In the genomic region with DNA sequence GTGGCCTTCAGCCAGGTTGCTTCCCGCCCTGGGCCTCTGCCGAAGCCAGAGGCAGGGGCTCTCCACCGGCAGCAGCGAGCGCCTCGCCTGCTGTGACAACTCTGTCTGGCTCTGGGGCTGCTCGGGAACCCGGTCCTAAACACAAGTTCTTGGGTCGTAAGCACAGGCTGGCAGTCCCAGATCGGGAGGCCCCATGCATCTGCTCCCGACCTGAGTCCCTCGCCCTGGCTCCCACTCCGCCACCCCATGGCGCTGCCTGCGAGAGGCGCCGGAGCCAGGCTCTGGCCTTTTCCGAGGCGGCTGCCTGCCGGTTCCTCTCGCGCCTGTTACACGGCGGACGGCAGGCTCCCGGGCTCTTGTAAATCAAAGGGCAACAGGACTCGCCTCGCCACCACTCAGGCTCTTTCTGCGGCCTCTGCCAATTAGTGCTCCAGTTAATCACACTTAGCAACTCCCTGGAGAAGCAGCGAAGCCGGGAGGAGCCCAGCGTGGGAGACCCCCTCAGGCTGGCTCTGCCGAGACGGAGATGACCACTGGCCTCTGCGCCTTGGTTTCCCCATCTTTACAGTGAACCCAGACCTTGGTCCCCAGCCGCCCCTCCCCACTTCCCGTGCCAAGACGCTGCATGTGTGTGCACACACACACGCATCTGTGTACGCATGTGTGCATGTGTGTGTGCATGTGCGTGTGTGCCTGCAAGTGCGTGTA, we compare ENCODE assay signal across 26 cellular contexts.
DNase-seq lines count a peak whose midpoint lies in the region; ATAC-seq, FAIRE-seq and TF ChIP-seq lines count a peak whose summit lies in the region.
"Had no signal": no experiment of that assay in that cellular context is flagged by ENCODE, and none has a peak within 500 bp of the region (broad histone marks: within the 10 kb centered on the region; RNA-seq: fewer than 3 reads in every experiment).

No MANE protein-coding gene starts in this region.

- H3K27me3 Mint-ChIP-seq in CD8-positive, alpha-beta T cell (ENCODE audit: low read depth) = peaks cover 8% of the 10 kb centered on the region
- no peaks in the 10 kb centered on the region for H3K27me3 Mint-ChIP-seq in astrocyte (ENCODE audit: low read depth, unreplicated experiment)

- H3K9ac ChIP-seq in astrocyte (ENCODE audit: low read length) = no peak overlapping the region

- no peaks in the 10 kb centered on the region for H3K36me3 Mint-ChIP-seq in CD8-positive, alpha-beta T cell
- H3K36me3 Mint-ChIP-seq in astrocyte (ENCODE audit: low read depth, unreplicated experiment) = peaks cover 4% of the 10 kb centered on the region

- H3K79me2 ChIP-seq in astrocyte (ENCODE audit: insufficient read depth, low read length) (no peaks in the 10 kb centered on the region), osteoblast (ENCODE audit: insufficient read depth, low read length) (no peaks in the 10 kb centered on the region)

- H4K20me1 ChIP-seq in astrocyte (ENCODE audit: insufficient read depth, low read length) = no peaks in the 10 kb centered on the region
- H4K20me1 ChIP-seq in osteoblast (ENCODE audit: insufficient read depth, low read length) = no peaks in the 10 kb centered on the region

- intact Hi-C loops in CD8-positive, alpha-beta T cell (cut with DNase I, micrococcal nuclease) = loop anchor here (5.0 kb wide), 2 partner anchors 119 to 331 kb away; no protein-coding TSS in a partner anchor
- intact Hi-C loops in dorsolateral prefrontal cortex (cut with DNase I) = loop anchor here (10.0 kb wide), 4 partner anchors 323 to 1663 kb away; no protein-coding TSS in a partner anchor

- H2AFZ ChIP-seq in astrocyte (ENCODE audit: low read depth, low read length) (peak overlapping the region; percentile 11), osteoblast (ENCODE audit: low read length) (no peak overlapping the region)

- H3K36me3 ChIP-seq in CD8-positive, alpha-beta T cell (ENCODE audit: insufficient read depth, low read length) = no peaks in the 10 kb centered on the region
- H3K36me3 ChIP-seq in astrocyte (ENCODE audit: insufficient read depth, low read length) (no peaks in the 10 kb centered on the region), osteoblast (ENCODE audit: insufficient read depth, low read length) (no peaks in the 10 kb centered on the region)
- H3K36me3 ChIP-seq: brain microvascular endothelial cell, esophagus squamous epithelium, heart left ventricle, left ventricle myocardium inferior, prostate gland, thyroid gland had no signal

- FAIRE-seq in astrocyte (lab: Jason Lieb, UNC) (no peak), D721Med (lab: Jason Lieb, UNC) (no peak)
- FAIRE-seq: K562, keratinocyte had no signal

- H3K4me1 Mint-ChIP-seq in CD8-positive, alpha-beta T cell (ENCODE audit: low read depth) = peaks cover 15% of the 10 kb centered on the region
- peaks cover 6% of the 10 kb centered on the region for H3K4me1 Mint-ChIP-seq in astrocyte (ENCODE audit: low read depth, unreplicated experiment)

- peaks cover 15% of the 10 kb centered on the region for H3K9me3 Mint-ChIP-seq in CD8-positive, alpha-beta T cell
- H3K9me3 Mint-ChIP-seq in astrocyte (ENCODE audit: unreplicated experiment) = peaks cover 13% of the 10 kb centered on the region

- H3K4me2 ChIP-seq in astrocyte (ENCODE audit: low read length) = no peak overlapping the region
- no peak overlapping the region for H3K4me2 ChIP-seq in osteoblast (ENCODE audit: insufficient read depth, low read length)

- H3K4me3 Mint-ChIP-seq in CD8-positive, alpha-beta T cell = peak overlapping the region; percentile 22
- no peak overlapping the region for H3K4me3 Mint-ChIP-seq in astrocyte (ENCODE audit: unreplicated experiment)

- ATAC-seq in CD8-positive, alpha-beta T cell = no peak
- ATAC-seq in GM19455 (IDR thresholded peaks at IDR 0.05; ENCODE audit: unreplicated experiment) = no peak
- ATAC-seq: K562 had no signal

- H3K27ac ChIP-seq in CD8-positive, alpha-beta T cell (ENCODE audit: low read depth, low read length) = no peak overlapping the region
- no peak overlapping the region for H3K27ac ChIP-seq in astrocyte (ENCODE audit: low read depth, low read length)
- no peak overlapping the region for H3K27ac ChIP-seq in osteoblast (ENCODE audit: low read depth, low read length)
- H3K27ac ChIP-seq in dorsolateral prefrontal cortex = no peak overlapping the region
- H3K27ac ChIP-seq: brain microvascular endothelial cell, C4-2B, esophagus squamous epithelium, foreskin keratinocyte, GM23248, prostate gland, thyroid gland, VCaP had no signal

- CTCF ChIA-PET in CD8-positive, alpha-beta T cell (lab: Charles Lee) = no interaction called here

- no peaks in the 10 kb centered on the region for H3K9me3 ChIP-seq in CD8-positive, alpha-beta T cell (ENCODE audit: low read length)
- peaks cover 15% of the 10 kb centered on the region for H3K9me3 ChIP-seq in astrocyte (ENCODE audit: insufficient read depth, low read depth, low read length)
- no peaks in the 10 kb centered on the region for H3K9me3 ChIP-seq in osteoblast (ENCODE audit: low read depth, low read length)
- H3K9me3 ChIP-seq: left ventricle myocardium inferior, prostate gland, thyroid gland had no signal

- no peak overlapping the region for H3K4me3 ChIP-seq in CD8-positive, alpha-beta T cell (ENCODE audit: low read depth, low read length)
- H3K4me3 ChIP-seq in astrocyte (ENCODE audit: insufficient read depth, low read depth, low read length) (no peak overlapping the region), osteoblast (ENCODE audit: insufficient read depth, low read length) (no peak overlapping the region), dorsolateral prefrontal cortex (no peak overlapping the region)
- H3K4me3 ChIP-seq: GM23248, K562 had no signal

- POLR2A ChIA-PET in CD8-positive, alpha-beta T cell (lab: Charles Lee) = no interaction called here

- TF ChIP-seq CTCF in CD8-positive, alpha-beta T cell (IDR thresholded peaks at IDR 0.05) = no peak
- TF ChIP-seq CTCF in astrocyte (IDR thresholded peaks at IDR 0.05; ENCODE audit: insufficient read depth, low read depth, low read length) = no peak
- no peak for TF ChIP-seq CTCF in osteoblast (IDR thresholded peaks at IDR 0.05; ENCODE audit: extremely low read depth, low read depth, low read length)
- TF ChIP-seq CTCF in dorsolateral prefrontal cortex (IDR thresholded peaks at IDR 0.05 in 54 of 56, conservative IDR thresholded peaks at IDR 0.05 in 2 of 56; ENCODE audit: low read depth in 1 of 56, partially characterized antibody in 56 of 56) = no peak
- no peak for TF ChIP-seq CTCF in D721Med (IDR thresholded peaks at IDR 0.05; ENCODE audit: insufficient read depth, missing control alignments)

- no peaks in the 10 kb centered on the region for H3K27me3 ChIP-seq in CD8-positive, alpha-beta T cell (ENCODE audit: insufficient read depth, low read length)
- no peaks in the 10 kb centered on the region for H3K27me3 ChIP-seq in astrocyte (ENCODE audit: insufficient read depth, low read length)
- H3K27me3 ChIP-seq in osteoblast (ENCODE audit: insufficient read depth, low read length) = peaks cover 5% of the 10 kb centered on the region
- H3K27me3 ChIP-seq in dorsolateral prefrontal cortex = peaks cover 0 to 4% (median 0%) of the 10 kb centered on the region in 45 donors
- H3K27me3 ChIP-seq: brain microvascular endothelial cell, esophagus squamous epithelium, foreskin keratinocyte, thyroid gland had no signal

- peaks cover 21% of the 10 kb centered on the region for H3K4me1 ChIP-seq in CD8-positive, alpha-beta T cell (ENCODE audit: insufficient read depth, low read length)
- H3K4me1 ChIP-seq in astrocyte (ENCODE audit: insufficient read depth, low read length) (peaks cover 9% of the 10 kb centered on the region), osteoblast (ENCODE audit: insufficient read depth, low read length) (peaks cover 5% of the 10 kb centered on the region)
- H3K4me1 ChIP-seq: foreskin keratinocyte, prostate gland had no signal

- DNase-seq in CD8-positive, alpha-beta T cell = no peak
- peak; percentile 24 for DNase-seq in NCI-H1092 (lab: John Stamatoyannopoulos, UW)
- no peak for DNase-seq in astrocyte (ENCODE audit: low read depth)
- DNase-seq in osteoblast (ENCODE audit: insufficient read length, low spot score, missing footprints) = peak; percentile 13
- no peak for DNase-seq in dorsolateral prefrontal cortex
- DNase-seq in D721Med (ENCODE audit: insufficient read length, low spot score) = no peak
- DNase-seq: activated CD4-positive, alpha-beta T cell treated with anti-CD3 and anti-CD28 coated beads for 4 hours; activated T-cell treated with anti-CD3 and anti-CD28 coated beads, Interleukin-2, amount 50 U/mL, for 1 hour; DMS79 treated with DMSO at 0.1 percent for 48 hours; esophagus squamous epithelium; foreskin keratinocyte; GF-D8; left ventricle myocardium inferior; NCI-H1105 treated with DMSO at 0.1 percent for 48 hours; NCI-H1930; stimulated activated CD4-positive, alpha-beta T cell treated with anti-CD3 and anti-CD28 coated beads, Interleukin-4, amount 100 ng/mL, for 1 hour; thyroid gland had no signal

- no peak overlapping the region for H3K27ac Mint-ChIP-seq in CD8-positive, alpha-beta T cell
- no peak overlapping the region for H3K27ac Mint-ChIP-seq in astrocyte (ENCODE audit: unreplicated experiment)

Comparison
In these comparisons a context has a peak if more than half of its experiments do, and no peak if none do; other contexts are left out.
1. DNase-seq: peak in NCI-H1092 (single experiment) and osteoblast (single experiment); none in CD8-positive, alpha-beta T cell (0 of 7), astrocyte (single experiment), dorsolateral prefrontal cortex (0 of 10) and D721Med (single experiment).